Comparison of ENCODE assay signal across 1 cellular context in genomic region chr14:104087505-104087904, GRCh38.
TF ChIP-seq lines count a peak whose summit lies in the region.

No MANE protein-coding gene starts in this region.

TF ChIP-seq in SK-N-SH treated with all-trans-retinoic acid at 6 μM for 48 hours, 23 proteins besides CTCF, POLR2A, EP300 and RAD21 (continued from another document):
- no peak for TF ChIP-seq POU6F1 (CRISPR knock-in tag; IDR thresholded peaks at IDR 0.05; ENCODE audit: borderline replicate concordance, low read depth)
